In genomic region chr2:26347286-26347865, GRCh38 we compare ENCODE assay signal across 8 cellular contexts. TPM values are rescaled to one million over a fixed set of nuclear protein-coding genes. Genes with fewer than 3 reads are reported as not detected.
A peak's percentile ranks its signal among the peaks of the same experiment; 100 is the strongest.
DNase-seq lines count a peak whose midpoint lies in the region; ATAC-seq lines count a peak whose summit lies in the region.

No MANE protein-coding gene starts in this region.

- H3K4me3 Mint-ChIP-seq in T-helper 17 cell, result peak overlapping the region; percentile 100

- H3K4me1 Mint-ChIP-seq in T-helper 17 cell, result peaks cover 31% of the 10 kb centered on the region

- peak overlapping the region; percentile 89 for H3K4me3 ChIP-seq in skeletal muscle cell (ENCODE audit: low read depth, low read length)

- peaks cover 3% of the 10 kb centered on the region for H3K36me3 Mint-ChIP-seq in T-helper 17 cell (ENCODE audit: low read depth)

- H3K27ac Mint-ChIP-seq in T-helper 17 cell, result peak overlapping the region; percentile 100

- H3K9me3 ChIP-seq in T-helper 17 cell (ENCODE audit: control insufficient read depth, low read length, poor library complexity, severe bottlenecking), result no peaks in the 10 kb centered on the region

- H3K27me3 Mint-ChIP-seq in T-helper 17 cell, result no peaks in the 10 kb centered on the region

- peak; percentile 6 for DNase-seq in HCEC 1CT
- no peak for DNase-seq in T-helper 17 cell
- DNase-seq in fibroblast of peridontal ligament (ENCODE audit: extremely low read depth), result peak; percentile 37
- no peak for DNase-seq in skeletal muscle cell (ENCODE audit: low read depth)
- DNase-seq in GOT3 (lab: John Stamatoyannopoulos, UW), result no peak
- DNase-seq in AG08396 (ENCODE audit: low spot score), result no peak
- DNase-seq in AG20443 (ENCODE audit: low spot score), result no peak

- ATAC-seq in T-helper 17 cell, result no peak
- no peak for ATAC-seq in GM21786 (IDR thresholded peaks at IDR 0.05; ENCODE audit: unreplicated experiment)

RNA-seq across cellular contexts. Expression of gene ADGRF3, which starts 0.8 kb away (rescaled TPM):
- 1 to 10 TPM in 1 of 2 donors, under 1 TPM in 1; 0.97 to 1.3 TPM for total RNA-seq in T-helper 17 cell

RNA-seq across cellular contexts. Expression of gene SELENOI, which starts 1.4 kb away (rescaled TPM):
- total RNA-seq in T-helper 17 cell, result 10 to 100 TPM; 27.9 to 36.6 TPM

RNA-seq across cellular contexts. Expression of gene DRC1, which starts 54.3 kb away (rescaled TPM):
- total RNA-seq in T-helper 17 cell, result not detected

Comparison
In these comparisons a context has a peak if more than half of its experiments do, and no peak if none do; other contexts are left out.
1. DNase-seq: peak in HCEC 1CT (single experiment) and fibroblast of peridontal ligament (single experiment); none in T-helper 17 cell (0 of 3), skeletal muscle cell (single experiment), GOT3 (single experiment), AG08396 (single experiment) and AG20443 (single experiment).